9 cellular contexts compared by ENCODE assay signal in the genomic region with DNA sequence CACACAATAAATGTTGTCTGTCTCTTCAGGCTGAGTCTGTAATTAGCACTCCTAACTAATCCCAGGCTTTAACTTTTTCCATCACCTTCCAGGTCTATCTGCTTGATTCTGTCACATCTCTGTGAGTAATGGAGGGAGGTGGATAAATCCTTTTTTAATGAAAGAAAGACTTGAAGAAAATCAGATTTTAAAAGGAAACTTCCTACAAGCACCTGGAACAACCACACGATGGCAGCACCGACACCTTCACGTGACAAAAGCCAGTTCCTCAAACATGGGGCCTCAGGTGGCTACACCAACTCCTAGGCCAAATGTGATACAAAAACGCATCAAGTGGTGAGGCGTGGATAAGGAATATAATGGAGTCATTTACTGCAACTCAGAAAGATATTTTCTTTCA. TPM values are rescaled to one million over a fixed set of nuclear protein-coding genes. Genes with fewer than 3 reads are reported as not detected.
DNase-seq lines count a peak whose midpoint lies in the region; ATAC-seq and TF ChIP-seq lines count a peak whose summit lies in the region.
"Had no signal": no experiment of that assay in that cellular context is flagged by ENCODE, and none has a peak within 500 bp of the region (broad histone marks: within the 10 kb centered on the region; RNA-seq: fewer than 3 reads in every experiment).

No MANE protein-coding gene starts in this region.

- H3K36me3 ChIP-seq in hepatocyte (replicated peaks; ENCODE audit: insufficient read depth, low read depth): no peaks in the 10 kb centered on the region

- H3K79me2 ChIP-seq in hepatocyte: no peaks in the 10 kb centered on the region

- TF ChIP-seq CTCF in hepatocyte (IDR thresholded peaks at IDR 0.05; ENCODE audit: poor library complexity): peak; percentile 48

- H4K20me1 ChIP-seq in hepatocyte (ENCODE audit: insufficient read depth, poor library complexity, severe bottlenecking): no peaks in the 10 kb centered on the region

- no peaks in the 10 kb centered on the region for H3K9me2 ChIP-seq in hepatocyte (replicated peaks; ENCODE audit: insufficient read depth)

- DNase-seq in activated T-cell treated with anti-CD3 and anti-CD28 coated beads for 4 hours: peak; percentile 23
- DNase-seq in activated T-cell treated with anti-CD3 and anti-CD28 coated beads, Interleukin-2, amount 50 U/mL, for 4 hours: no peak
- DNase-seq in KG1 (lab: John Stamatoyannopoulos, UW): peak; percentile 35
- peak; percentile 12 for DNase-seq in activated CD4-positive, alpha-beta T cell treated with anti-CD3 and anti-CD28 coated beads, Interleukin-2, amount 50 U/mL, for 1 hour
- peak; percentile 46 for DNase-seq in hepatocyte (ENCODE audit: low spot score)
- DNase-seq in stimulated activated CD8-positive, alpha-beta memory T cell treated with anti-CD3 and anti-CD28 coated beads, Interleukin-12 subunit alpha, Interleukin-12 subunit beta, amount 100 ng/mL, for 1 hour (ENCODE audit: low read depth): peak; percentile 2
- DNase-seq in DMS114 treated with DMSO at 0.1 percent for 48 hours (lab: John Stamatoyannopoulos, UW; ENCODE audit: unreplicated experiment): no peak

- ATAC-seq in activated T-cell treated with anti-CD3 and anti-CD28 coated beads, Interleukin-2, amount 50 U/mL, for 4 hours: no peak
- no peak for ATAC-seq in HG02852 (IDR thresholded peaks at IDR 0.05; ENCODE audit: unreplicated experiment)

- WGBS in hepatocyte (ENCODE audit: low lambda C conversion rate, missing lambda C conversion rate): 69% methylated on average over 5 of the region's 5 CpGs

- no peaks in the 10 kb centered on the region for H3K9me3 ChIP-seq in hepatocyte (ENCODE audit: low read depth)

- peaks cover 52% of the 10 kb centered on the region for H3K36me3 Mint-ChIP-seq in activated T-cell treated with anti-CD3 and anti-CD28 coated beads, Interleukin-2, amount 50 U/mL, for 4 hours (ENCODE audit: insufficient read depth)

- no peak overlapping the region for H3K4me3 Mint-ChIP-seq in activated T-cell treated with anti-CD3 and anti-CD28 coated beads, Interleukin-2, amount 50 U/mL, for 4 hours

- H3K27ac ChIP-seq in hepatocyte: no peak overlapping the region

- no peak overlapping the region for H3K4me3 ChIP-seq in hepatocyte

- H3K4me1 Mint-ChIP-seq in activated T-cell treated with anti-CD3 and anti-CD28 coated beads, Interleukin-2, amount 50 U/mL, for 4 hours (ENCODE audit: low read depth): no peaks in the 10 kb centered on the region

- H3K4me1 ChIP-seq in hepatocyte (ENCODE audit: insufficient read depth): no peaks in the 10 kb centered on the region

- H2AFZ ChIP-seq in hepatocyte: no peak overlapping the region

- no peaks in the 10 kb centered on the region for H3K27me3 ChIP-seq in hepatocyte

- H3K27me3 Mint-ChIP-seq in activated T-cell treated with anti-CD3 and anti-CD28 coated beads, Interleukin-2, amount 50 U/mL, for 4 hours (ENCODE audit: low read depth): no peaks in the 10 kb centered on the region

- H3K9me3 Mint-ChIP-seq in activated T-cell treated with anti-CD3 and anti-CD28 coated beads, Interleukin-2, amount 50 U/mL, for 4 hours: no peaks in the 10 kb centered on the region

- H3K4me2 ChIP-seq in hepatocyte: no peak overlapping the region

RNA-seq across cellular contexts. Expression of a gene that starts 41.8 kb away (rescaled TPM):
- 10 to 100 TPM; 25.1 to 27.3 (median 26.8) TPM for total RNA-seq in activated T-cell treated with anti-CD3 and anti-CD28 coated beads, Interleukin-2, amount 50 U/mL, for 4 hours
- 17.7 and 18.3 TPM in 2 replicates for total RNA-seq in hepatocyte
- 10.4 and 11.0 TPM in 2 replicates for polyA plus RNA-seq in hepatocyte

RNA-seq across cellular contexts. Expression of a gene that starts 46.1 kb away (rescaled TPM):
- not detected for total RNA-seq in activated T-cell treated with anti-CD3 and anti-CD28 coated beads, Interleukin-2, amount 50 U/mL, for 4 hours
- total RNA-seq in hepatocyte: not detected in 2 replicates
- 0.23 TPM in 1 of 2 replicates, not detected in the other for polyA plus RNA-seq in hepatocyte
- polyA plus RNA-seq: adipose tissue had no signal

RNA-seq across cellular contexts. Expression of a gene that starts 49.6 kb away (rescaled TPM):
- 10 to 100 TPM; 16.2 to 18.8 (median 18.1) TPM for total RNA-seq in activated T-cell treated with anti-CD3 and anti-CD28 coated beads, Interleukin-2, amount 50 U/mL, for 4 hours
- 16.3 and 19.6 TPM in 2 replicates for total RNA-seq in hepatocyte
- 13.5 and 16.9 TPM in 2 replicates for polyA plus RNA-seq in hepatocyte

Comparison
In these comparisons a context has a peak if more than half of its experiments do, and no peak if none do; other contexts are left out.
1. DNase-seq: peak in activated T-cell treated with anti-CD3 and anti-CD28 coated beads for 4 hours (single experiment), KG1 (single experiment), activated CD4-positive, alpha-beta T cell treated with anti-CD3 and anti-CD28 coated beads, Interleukin-2, amount 50 U/mL, for 1 hour (single experiment), hepatocyte (single experiment) and stimulated activated CD8-positive, alpha-beta memory T cell treated with anti-CD3 and anti-CD28 coated beads, Interleukin-12 subunit alpha, Interleukin-12 subunit beta, amount 100 ng/mL, for 1 hour (single experiment); none in activated T-cell treated with anti-CD3 and anti-CD28 coated beads, Interleukin-2, amount 50 U/mL, for 4 hours (single experiment) and DMS114 treated with DMSO at 0.1 percent for 48 hours (single experiment).